ENCODE assay signal across 22 cellular contexts in the genomic region with DNA sequence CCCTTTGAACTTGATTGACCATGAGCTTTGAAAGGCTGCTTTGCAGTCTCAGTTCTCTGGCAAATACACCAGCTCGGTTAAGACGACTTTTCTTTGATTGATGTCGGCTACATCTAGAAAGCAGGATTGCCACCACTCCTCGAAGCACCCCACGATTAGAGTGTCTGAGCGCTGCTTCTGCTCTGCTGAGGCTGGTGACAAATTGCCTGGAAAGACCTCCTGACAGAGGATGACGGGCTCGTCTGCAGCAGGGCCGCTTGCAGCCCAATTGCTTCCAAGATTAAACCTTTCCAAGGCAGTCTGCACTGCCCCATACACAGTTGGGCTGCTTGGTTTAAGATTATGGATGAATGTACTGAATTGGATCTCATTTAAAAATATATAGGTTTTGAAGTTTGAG.
"Had no signal": no experiment of that assay in that cellular context is flagged by ENCODE, and none has a peak within 500 bp of the region (broad histone marks: within the 10 kb centered on the region; RNA-seq: fewer than 3 reads in every experiment).

No MANE protein-coding gene starts in this region.

- H2AFZ ChIP-seq: parathyroid adenoma had no signal

- H3K27me3 ChIP-seq: gastroesophageal sphincter, heart left ventricle, upper lobe of left lung had no signal

- H3K27ac Mint-ChIP-seq: activated naive CD4-positive, alpha-beta T cell treated with anti-CD3 and anti-CD28 coated beads for 36 hours; activated naive CD8-positive, alpha-beta T cell treated with anti-CD3 and anti-CD28 coated beads, Interleukin-2, amount 10 ng/mL, durations not matched to agents 7 days and 5 days; stimulated activated memory B cell treated with anti-CD40 and anti-IgM and Interleukin-4, amounts not matched to agents 10 μg/mL and 1 μg/mL and 100 μg/mL, for 72 hours; T-helper 17 cell had no signal

- ATAC-seq: gastroesophageal sphincter; left lobe of liver; lower lobe of right lung; stimulated activated memory B cell treated with anti-CD40 and anti-IgM and Interleukin-4, amounts not matched to agents 10 μg/mL and 1 μg/mL and 100 μg/mL, for 72 hours; T-helper 17 cell had no signal

- H3K36me3 Mint-ChIP-seq: activated naive CD8-positive, alpha-beta T cell treated with anti-CD3 and anti-CD28 coated beads, Interleukin-2, amount 10 ng/mL, durations not matched to agents 7 days and 5 days had no signal

- H3K9me3 ChIP-seq: gastroesophageal sphincter, heart left ventricle, lower lobe of right lung, thoracic aorta, upper lobe of left lung had no signal

- H3K27ac ChIP-seq: epithelial cell of prostate, gastroesophageal sphincter, heart left ventricle, lower lobe of right lung, parathyroid adenoma, thoracic aorta, upper lobe of left lung had no signal

- H3K4me1 ChIP-seq: lower lobe of right lung, parathyroid adenoma, upper lobe of left lung had no signal

- DNase-seq: activated CD4-positive, alpha-beta T cell treated with anti-CD3 and anti-CD28 coated beads for 4 hours; activated CD4-positive, alpha-beta T cell treated with anti-CD3 and anti-CD28 coated beads, Interleukin-2, amount 50 U/mL, for 48 hours; activated CD4-positive, CD25-positive, alpha-beta regulatory T cell; activated naive CD4-positive, alpha-beta T cell treated with anti-CD3 and anti-CD28 coated beads for 36 hours; activated naive CD8-positive, alpha-beta T cell treated with anti-CD3 and anti-CD28 coated beads, Interleukin-2, amount 10 ng/mL, durations not matched to agents 7 days and 5 days; activated T-cell treated with anti-CD3 and anti-CD28 coated beads, Interleukin-2, amount 50 U/mL, for 48 hours; amniotic stem cell; cerebellar nuclear complex; heart left ventricle; lower lobe of right lung; naive B cell; small intestine; stimulated activated CD4-positive, alpha-beta T cell treated with anti-CD3 and anti-CD28 coated beads, Interleukin-2, amount 100 ng/mL, for 24 hours; SW 1271; T-helper 17 cell; upper lobe of left lung had no signal

- H3K36me3 ChIP-seq: gastroesophageal sphincter, heart left ventricle, lower lobe of right lung, thoracic aorta, upper lobe of left lung had no signal

- H3K9me3 Mint-ChIP-seq: activated naive CD4-positive, alpha-beta T cell treated with anti-CD3 and anti-CD28 coated beads for 36 hours; activated naive CD8-positive, alpha-beta T cell treated with anti-CD3 and anti-CD28 coated beads, Interleukin-2, amount 10 ng/mL, durations not matched to agents 7 days and 5 days; naive B cell; stimulated activated memory B cell treated with anti-CD40 and anti-IgM and Interleukin-4, amounts not matched to agents 10 μg/mL and 1 μg/mL and 100 μg/mL, for 72 hours had no signal

- H3K4me3 ChIP-seq: gastroesophageal sphincter, heart left ventricle, lower lobe of right lung, thoracic aorta, upper lobe of left lung had no signal

- H3K4me3 Mint-ChIP-seq: activated naive CD4-positive, alpha-beta T cell treated with anti-CD3 and anti-CD28 coated beads for 36 hours; activated naive CD8-positive, alpha-beta T cell treated with anti-CD3 and anti-CD28 coated beads, Interleukin-2, amount 10 ng/mL, durations not matched to agents 7 days and 5 days; stimulated activated memory B cell treated with anti-CD40 and anti-IgM and Interleukin-4, amounts not matched to agents 10 μg/mL and 1 μg/mL and 100 μg/mL, for 72 hours; T-helper 17 cell had no signal

- H3K27me3 Mint-ChIP-seq: activated naive CD8-positive, alpha-beta T cell treated with anti-CD3 and anti-CD28 coated beads, Interleukin-2, amount 10 ng/mL, durations not matched to agents 7 days and 5 days; naive B cell; stimulated activated memory B cell treated with anti-CD40 and anti-IgM and Interleukin-4, amounts not matched to agents 10 μg/mL and 1 μg/mL and 100 μg/mL, for 72 hours; T-helper 17 cell had no signal

- H3K9ac ChIP-seq: parathyroid adenoma had no signal
